8 cellular contexts compared by ENCODE assay signal in the genomic region with DNA sequence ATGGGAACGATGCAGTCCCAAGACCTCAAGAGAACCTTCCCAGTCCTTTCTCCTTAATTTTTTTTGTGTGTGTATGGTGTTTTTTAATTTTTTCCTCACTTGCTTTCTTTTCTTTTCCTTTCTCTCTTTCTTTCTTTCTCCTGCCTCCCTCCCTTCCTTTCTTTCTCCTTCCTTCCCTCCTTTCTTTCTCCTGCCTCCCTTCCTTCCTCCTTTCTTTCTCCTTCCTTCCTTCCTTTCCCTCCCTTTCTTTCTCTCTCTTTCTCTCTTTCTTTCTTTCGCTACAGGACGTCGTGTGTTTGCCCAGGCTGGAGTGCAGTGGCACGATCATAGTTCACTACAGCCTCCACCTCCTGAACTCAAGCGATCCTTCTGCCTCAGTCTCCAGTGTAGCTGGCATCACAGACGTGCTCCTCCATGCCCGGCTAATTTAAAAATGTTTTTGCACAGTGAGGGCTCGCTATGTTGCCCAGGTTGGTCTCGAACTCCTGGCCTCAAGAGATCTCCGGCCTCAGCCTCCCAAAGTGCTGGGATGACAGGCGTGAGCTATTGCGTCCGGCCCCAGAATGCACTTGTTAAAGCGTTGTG. TPM values are rescaled to one million over a fixed set of nuclear protein-coding genes. Genes with fewer than 3 reads are reported as not detected.
DNase-seq lines count a peak whose midpoint lies in the region; ATAC-seq, FAIRE-seq and TF ChIP-seq lines count a peak whose summit lies in the region.

No MANE protein-coding gene starts in this region.

- H3K9me1 ChIP-seq in keratinocyte (ENCODE audit: control insufficient read depth, extremely low read depth, insufficient read depth, low read length): no peaks in the 10 kb centered on the region

- no peak for TF ChIP-seq CTCF in keratinocyte (optimal IDR thresholded peaks at IDR 0.05 in 1 of 3, IDR thresholded peaks at IDR 0.05 in 1 of 3, conservative IDR thresholded peaks at IDR 0.05 in 1 of 3; ENCODE audit: extremely low read depth in 1 of 3, insufficient read depth in 2 of 3, low read length in 3 of 3)

- no peak overlapping the region for H3K27ac ChIP-seq in HUES64 (ENCODE audit: low read depth, low read length)
- H3K27ac ChIP-seq in keratinocyte (ENCODE audit: control insufficient read depth, insufficient read depth, low read length): no peak overlapping the region

- peaks cover 19% of the 10 kb centered on the region for H3K27me3 ChIP-seq in HUES64 (ENCODE audit: insufficient read depth, low read length)
- H3K27me3 ChIP-seq in keratinocyte (ENCODE audit: control insufficient read depth, extremely low read depth, insufficient read depth, low read length): no peaks in the 10 kb centered on the region

- H3K36me3 ChIP-seq in HUES64 (ENCODE audit: insufficient read depth, low read length): no peaks in the 10 kb centered on the region
- H3K36me3 ChIP-seq in keratinocyte (ENCODE audit: control insufficient read depth in 2 of 2, extremely low read depth in 1 of 2, insufficient read depth in 2 of 2, low read length in 2 of 2): peaks cover 0 to 2% of the 10 kb centered on the region in 2 experiments

- peaks cover 4% of the 10 kb centered on the region for H3K36me3 Mint-ChIP-seq in activated naive CD8-positive, alpha-beta T cell

- dilution Hi-C loops in keratinocyte (cut with MboI; ENCODE audit: extremely low pct_ligation_motif_present, low sequenced_read_pairs): no loop called here

- FAIRE-seq in keratinocyte (lab: Jason Lieb, UNC): no peak

- H3K9ac ChIP-seq in HUES64 (ENCODE audit: low read depth, low read length): no peak overlapping the region
- peak overlapping the region; percentile 82 for H3K9ac ChIP-seq in keratinocyte (ENCODE audit: control insufficient read depth, extremely low read depth, insufficient read depth, low read length)

- no peaks in the 10 kb centered on the region for H3K9me3 Mint-ChIP-seq in activated naive CD8-positive, alpha-beta T cell (ENCODE audit: low read depth)
- no peaks in the 10 kb centered on the region for H3K9me3 Mint-ChIP-seq in stimulated activated naive CD8-positive, alpha-beta T cell treated with anti-CD3 and anti-CD28 coated beads, Interleukin-15, amount 100 ng/mL, for 72 hours

- no peaks in the 10 kb centered on the region for H3K27me3 Mint-ChIP-seq in activated naive CD8-positive, alpha-beta T cell
- no peaks in the 10 kb centered on the region for H3K27me3 Mint-ChIP-seq in stimulated activated naive CD8-positive, alpha-beta T cell treated with anti-CD3 and anti-CD28 coated beads, Interleukin-15, amount 100 ng/mL, for 72 hours

- H3K79me2 ChIP-seq in keratinocyte (ENCODE audit: control insufficient read depth, insufficient read depth, low read length): peaks cover 4% of the 10 kb centered on the region

- peaks cover 28% of the 10 kb centered on the region for H3K4me1 Mint-ChIP-seq in activated naive CD8-positive, alpha-beta T cell (ENCODE audit: low read depth)
- peaks cover 27% of the 10 kb centered on the region for H3K4me1 Mint-ChIP-seq in stimulated activated naive CD8-positive, alpha-beta T cell treated with anti-CD3 and anti-CD28 coated beads, Interleukin-15, amount 100 ng/mL, for 72 hours

- ATAC-seq in stimulated activated naive CD8-positive, alpha-beta T cell treated with anti-CD3 and anti-CD28 coated beads, Interleukin-15, amount 100 ng/mL, for 72 hours: no peak
- no peak for ATAC-seq in GM19023 (IDR thresholded peaks at IDR 0.05; ENCODE audit: unreplicated experiment)
- no peak for ATAC-seq in GM18858 (IDR thresholded peaks at IDR 0.05; ENCODE audit: unreplicated experiment)

- H3K4me1 ChIP-seq in HUES64 (ENCODE audit: insufficient read depth, low read length) (0 out of 2 replicates have a peak, but pooled peaks cover 2% of the 10 kb centered on the region), keratinocyte (ENCODE audit: control insufficient read depth, extremely low read depth, insufficient read depth, low read length) (peaks cover 22% of the 10 kb centered on the region)

- H3K4me3 Mint-ChIP-seq in activated naive CD8-positive, alpha-beta T cell: peak overlapping the region; percentile 78
- H3K4me3 Mint-ChIP-seq in stimulated activated naive CD8-positive, alpha-beta T cell treated with anti-CD3 and anti-CD28 coated beads, Interleukin-15, amount 100 ng/mL, for 72 hours: peak overlapping the region; percentile 73 to 76

- H3K27ac Mint-ChIP-seq in activated naive CD8-positive, alpha-beta T cell: peak overlapping the region; percentile 78
- peak overlapping the region; percentile 3 to 90 for H3K27ac Mint-ChIP-seq in stimulated activated naive CD8-positive, alpha-beta T cell treated with anti-CD3 and anti-CD28 coated beads, Interleukin-15, amount 100 ng/mL, for 72 hours

- 85% methylated on average over 13 of the region's 15 CpGs for WGBS in HUES64

- DNase-seq in keratinocyte (ENCODE audit: low read depth, low spot score) (no peak), NOMO-1 (lab: John Stamatoyannopoulos, UW; ENCODE audit: unreplicated experiment in 2 of 2) (no peak), DMS153 (lab: John Stamatoyannopoulos, UW) (no peak)
- DNase-seq in stimulated activated naive CD8-positive, alpha-beta T cell treated with anti-CD3 and anti-CD28 coated beads, Interleukin-15, amount 100 ng/mL, for 72 hours: no peak

- H2AFZ ChIP-seq in keratinocyte (ENCODE audit: control insufficient read depth, low read length): peak overlapping the region; percentile 65

- peak overlapping the region; percentile 38 for H3K4me3 ChIP-seq in HUES64 (ENCODE audit: low read length)
- H3K4me3 ChIP-seq in keratinocyte (ENCODE audit: control insufficient read depth in 2 of 3, extremely low read depth in 1 of 3, insufficient read depth in 2 of 3, low read depth in 1 of 3, low read length in 3 of 3): peak overlapping the region; percentile 40 to 50 (median 48)

- H4K20me1 ChIP-seq in keratinocyte (ENCODE audit: control insufficient read depth, extremely low read depth, insufficient read depth, low read length): no peaks in the 10 kb centered on the region

- H3K9me3 ChIP-seq in HUES64 (ENCODE audit: insufficient read depth, low read depth, low read length): no peaks in the 10 kb centered on the region
- H3K9me3 ChIP-seq in keratinocyte (ENCODE audit: control insufficient read depth, low read depth, low read length): no peaks in the 10 kb centered on the region

- H3K4me2 ChIP-seq in keratinocyte (ENCODE audit: control insufficient read depth, extremely low read depth, insufficient read depth, low read depth, low read length): peak overlapping the region; percentile 78

RNA-seq across cellular contexts. Expression of a gene that starts 0.7 kb away (rescaled TPM):
- 35.1 TPM for polyA plus RNA-seq in HUES64 (2013, experiment 1 of 2)
- 46.5 TPM for polyA plus RNA-seq in HUES64 (2013, experiment 2 of 2)
- polyA plus RNA-seq in keratinocyte: 39.5 to 64.7 TPM (median 45.6 TPM) in 3 replicates
- polyA plus RNA-seq in keratinocyte (2011; ENCODE audit: low read depth): 8.1 TPM
- polyA plus RNA-seq in keratinocyte (2011; cell fraction: cytosol; rRNA removed): 37.9 and 60.5 TPM in 2 replicates
- polyA plus RNA-seq in keratinocyte (2011; cell fraction: nucleus; rRNA removed): 17.1 and 18.5 TPM in 2 replicates
- 17.3 and 33.1 TPM in 2 replicates for polyA plus RNA-seq in keratinocyte (2012; ENCODE audit: low replicate concordance)
- polyA minus RNA-seq in keratinocyte: 9.9 to 44.1 TPM (median 21.9 TPM) in 3 replicates
- polyA minus RNA-seq in keratinocyte (2011; cell fraction: cytosol; rRNA and poly(A)+ RNA removed): 23.4 TPM
- 9.2 and 11.8 TPM in 2 replicates for polyA minus RNA-seq in keratinocyte (2011; cell fraction: nucleus; rRNA and poly(A)+ RNA removed)

RNA-seq across cellular contexts. Expression of a gene that starts 12.0 kb away (rescaled TPM):
- 18.7 TPM for polyA plus RNA-seq in HUES64 (2013, experiment 1 of 2)
- 19.1 TPM for polyA plus RNA-seq in HUES64 (2013, experiment 2 of 2)
- 20.2 to 40.8 TPM (median 30.7 TPM) in 3 replicates for polyA plus RNA-seq in keratinocyte
- polyA plus RNA-seq in keratinocyte (2011; ENCODE audit: low read depth): 16.4 TPM
- polyA plus RNA-seq in keratinocyte (2011; cell fraction: cytosol; rRNA removed): 17.4 and 32.5 TPM in 2 replicates
- 15.2 and 16.3 TPM in 2 replicates for polyA plus RNA-seq in keratinocyte (2011; cell fraction: nucleus; rRNA removed)
- polyA plus RNA-seq in keratinocyte (2012; ENCODE audit: low replicate concordance): 28.0 and 33.3 TPM in 2 replicates
- polyA minus RNA-seq in keratinocyte: 5.7 to 9.4 TPM (median 7.9 TPM) in 3 replicates
- 8.1 TPM for polyA minus RNA-seq in keratinocyte (2011; cell fraction: cytosol; rRNA and poly(A)+ RNA removed)
- 5.3 and 5.5 TPM in 2 replicates for polyA minus RNA-seq in keratinocyte (2011; cell fraction: nucleus; rRNA and poly(A)+ RNA removed)
